ENCODE assay signal across 17 cellular contexts in the genomic region with DNA sequence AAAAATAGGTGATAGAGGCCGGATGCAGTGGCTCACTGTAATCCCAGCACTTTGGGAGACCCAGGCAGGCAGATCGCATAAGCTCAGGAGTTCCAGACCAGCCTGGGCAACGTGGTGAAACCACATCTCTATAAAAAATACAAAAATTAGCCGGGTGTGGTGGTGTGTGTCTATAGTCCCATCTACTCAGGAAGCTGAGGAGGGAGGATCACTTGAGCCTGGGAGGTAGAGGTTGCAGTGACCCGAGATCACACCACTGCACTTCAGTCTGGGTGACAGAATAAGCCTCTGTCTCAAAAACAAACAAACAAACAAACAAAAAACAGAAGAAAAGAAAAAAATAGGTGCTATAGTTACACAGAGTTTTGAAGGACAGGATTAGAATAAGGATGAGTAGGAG.
"Had no signal": no experiment of that assay in that cellular context is flagged by ENCODE, and none has a peak within 500 bp of the region (broad histone marks: within the 10 kb centered on the region; RNA-seq: fewer than 3 reads in every experiment).

No MANE protein-coding gene starts in this region.

- H3K27ac ChIP-seq: esophagus squamous epithelium, suprapubic skin, tibial nerve, upper lobe of right lung, vagina had no signal

- H3K4me3 ChIP-seq: esophagus squamous epithelium, hepatocyte, mucosa of descending colon, smooth muscle cell, suprapubic skin, tibial nerve, upper lobe of right lung, vagina had no signal

- H3K27me3 ChIP-seq: esophagus squamous epithelium, hepatocyte, suprapubic skin, tibial nerve, upper lobe of right lung, vagina had no signal

- H3K36me3 ChIP-seq: esophagus squamous epithelium, suprapubic skin, tibial nerve, upper lobe of right lung, vagina had no signal

- DNase-seq: effector memory CD8-positive, alpha-beta T cell; esophagus squamous epithelium; foreskin fibroblast; kidney; left colon; mucosa of descending colon; natural killer cell; posterior cingulate gyrus; right cardiac atrium; stimulated activated CD4-positive, alpha-beta T cell treated with anti-CD3 and anti-CD28 coated beads, Interleukin-2, amount 100 ng/mL, for 48 hours; stimulated activated naive CD8-positive, alpha-beta T cell treated with anti-CD3 and anti-CD28 coated beads, Interleukin-15, Interleukin-2, amounts not matched to agents 100 U/mL and 50 U/mL, for 24 hours; upper lobe of right lung had no signal

- H3K9me3 ChIP-seq: esophagus squamous epithelium, mucosa of descending colon, suprapubic skin, tibial nerve, upper lobe of right lung, vagina had no signal

- ATAC-seq: effector memory CD8-positive, alpha-beta T cell; left colon; mucosa of descending colon; natural killer cell; right cardiac atrium had no signal
